In the genomic region with DNA sequence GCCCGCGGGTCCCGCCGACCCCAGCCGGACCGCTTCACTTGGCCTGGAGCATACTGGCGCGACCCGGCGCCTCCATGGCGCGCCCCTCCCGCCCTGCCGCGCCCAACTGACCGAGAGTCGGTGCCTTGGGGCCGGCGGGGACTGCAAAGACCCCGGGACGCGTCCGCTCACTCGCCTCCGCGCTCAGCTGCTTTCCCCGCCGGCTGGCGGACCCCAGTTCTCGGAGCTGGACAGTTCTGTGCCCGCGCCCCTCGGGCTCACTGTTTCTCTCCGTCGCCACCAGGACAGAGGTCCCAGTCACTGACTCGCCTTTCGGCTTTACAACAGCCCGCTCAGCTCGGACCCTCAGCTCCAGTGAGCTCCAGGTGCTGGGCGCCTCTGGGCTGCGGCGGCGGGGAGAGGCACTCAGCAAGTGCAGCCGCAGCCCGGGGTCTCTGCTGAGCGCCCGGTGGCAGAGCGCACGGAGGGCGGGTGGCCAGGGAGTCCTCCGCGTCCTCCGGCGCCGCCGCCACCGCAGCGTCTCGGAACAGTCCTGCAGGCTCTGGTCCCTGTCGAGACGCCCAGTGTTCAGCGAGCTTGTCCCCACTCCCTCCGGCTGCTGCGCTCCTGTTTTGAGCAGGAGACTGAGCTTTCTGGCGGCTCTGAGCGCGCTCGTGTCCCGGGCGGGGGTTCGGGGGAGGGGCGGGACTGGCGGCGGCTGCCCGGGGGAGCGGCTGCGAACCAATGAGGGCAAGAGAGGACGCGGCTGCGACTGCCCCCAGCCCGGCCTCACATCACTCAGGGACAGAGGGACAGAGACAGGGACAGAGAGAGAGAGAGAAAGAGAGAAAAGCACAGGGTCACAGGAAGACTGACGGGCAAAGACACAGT, we compare ENCODE assay signal across 9 cellular contexts. TPM values are rescaled to one million over a fixed set of nuclear protein-coding genes. Genes with fewer than 3 reads are reported as not detected.
DNase-seq lines count a peak whose midpoint lies in the region; ATAC-seq, FAIRE-seq and TF ChIP-seq lines count a peak whose summit lies in the region.
"Had no signal": no experiment of that assay in that cellular context is flagged by ENCODE, and none has a peak within 500 bp of the region (broad histone marks: within the 10 kb centered on the region; RNA-seq: fewer than 3 reads in every experiment).

A gene (minus strand): TSS at position 637 of the 870 bp plus-strand sequence. CDS start 638 bp downstream, outside the sequence.

- intact Hi-C loops in HepG2 (cut with micrococcal nuclease; ENCODE audit: unreplicated experiment): no loop called here

- DNase-seq in NCI-H510A treated with DMSO at 0.1 percent for 48 hours (lab: John Stamatoyannopoulos, UW): peak; percentile 43
- no peak for DNase-seq in NCI-H510A (lab: John Stamatoyannopoulos, UW)
- peak; percentile 4 to 12 for DNase-seq in cardiac fibroblast (ENCODE audit: low read depth in 2 of 2)
- DNase-seq in HepG2 (ENCODE audit: low spot score): peak; percentile 24
- no peak for DNase-seq in MV-4-11 (lab: John Stamatoyannopoulos, UW)
- DNase-seq in activated T-cell treated with anti-CD3 and anti-CD28 coated beads, Interleukin-2, amount 50 U/mL, for 48 hours: no peak

- H3K9me3 ChIP-seq in HepG2 (ENCODE audit: low read length): no peaks in the 10 kb centered on the region
- peaks cover 1% of the 10 kb centered on the region for H3K9me3 ChIP-seq in thymus (ENCODE audit: control insufficient read depth)

- no peaks in the 10 kb centered on the region for H4K20me1 ChIP-seq in HepG2 (ENCODE audit: insufficient read depth, low read length)
- H4K20me1 ChIP-seq: BLaER1 had no signal

- in situ Hi-C loops in HepG2 (cut with HindIII; ENCODE audit: extremely low pct_ligation_motif_present, low pct_unique_long_range_greater_than_20kb): no loop called here

- H2AFZ ChIP-seq in HepG2 (ENCODE audit: low read length): no peak within 1 kb of the TSS

- 0 out of 4 replicates have a peak, but pooled peaks of 1 of the 2 experiments have one; percentile 12 for TF ChIP-seq POLR2A in HepG2 (IDR thresholded peaks at IDR 0.05; ENCODE audit: insufficient read depth in 1 of 2, low read depth in 2 of 2, low read length in 2 of 2)

- H3K9ac ChIP-seq in HepG2 (ENCODE audit: insufficient read depth, low read depth, low read length): peak within 1 kb of the TSS; percentile 59; the same call in 1 of the 2 replicates
- H3K9ac ChIP-seq: BLaER1 had no signal

- no peak for TF ChIP-seq EP300 in HepG2 (IDR thresholded peaks at IDR 0.05; ENCODE audit: low read depth in 2 of 2, low read length in 2 of 2)
- TF ChIP-seq EP300 in HepG2 (CRISPR knock-in tag; IDR thresholded peaks at IDR 0.05; ENCODE audit: borderline replicate concordance): no peak

- H3K27ac ChIP-seq in HepG2 (ENCODE audit: extremely low read length, insufficient read depth, low read length): no peak within 1 kb of the TSS
- peak within 1 kb of the TSS; percentile 2 for H3K27ac ChIP-seq in thymus (ENCODE audit: low read depth)
- H3K27ac ChIP-seq: BLaER1 had no signal

- peak within 1 kb of the TSS; percentile 32 to 36 for H3K4me3 ChIP-seq in cardiac fibroblast (replicated peaks in 1 of 2; ENCODE audit: low read depth in 2 of 2, low read length in 2 of 2)
- H3K4me3 ChIP-seq in HepG2 (replicated peaks in 1 of 3; ENCODE audit: insufficient read depth in 1 of 3, low read depth in 2 of 3, low read length in 3 of 3): peak within 1 kb of the TSS; percentile 68 to 74 (median 72)
- peak within 1 kb of the TSS; percentile 5 for H3K4me3 ChIP-seq in thymus (ENCODE audit: low read length)
- H3K4me3 ChIP-seq: BLaER1 had no signal

- POLR2A ChIA-PET in HepG2 (lab: Yijun Ruan, JAX): interaction anchor here (0.6 kb wide), 1 partner anchor 69 kb away, joined by 3 read pairs; no protein-coding TSS in a partner anchor

- H3K4me1 ChIP-seq in HepG2 (ENCODE audit: insufficient read depth, low read length) (peaks cover 30% of the 10 kb centered on the region), thymus (ENCODE audit: control insufficient read depth, insufficient read depth, low read length) (no peaks in the 10 kb centered on the region)

- 4% methylated on average over 33 of the region's 82 CpGs for WGBS in HepG2 (ENCODE audit: low lambda C conversion rate)
- 2% methylated on average over 82 of the region's 82 CpGs for WGBS in thymus

- H3K27me3 ChIP-seq in HepG2 (ENCODE audit: control insufficient read depth in 1 of 2, insufficient read depth in 2 of 2, low read length in 2 of 2): peaks cover 0 to 20% of the 10 kb centered on the region in 2 experiments; a peak in 3 of 5 replicates
- H3K27me3 ChIP-seq in thymus (ENCODE audit: control insufficient read depth, insufficient read depth): peaks cover 36% of the 10 kb centered on the region

- BruUV-seq in HepG2 (replicated peaks; lab: Mats Ljungman, UMichigan): no TSS peak

- no peak for TF ChIP-seq CTCF in cardiac fibroblast (IDR thresholded peaks at IDR 0.05; ENCODE audit: low read depth, low read length)
- TF ChIP-seq CTCF in HepG2 (CRISPR knock-in tag; IDR thresholded peaks at IDR 0.05): no peak

- CTCF ChIA-PET in HepG2 (lab: Yijun Ruan, JAX; ENCODE audit: low intra/inter-chr PET ratio, low total read pairs): no interaction called here

- peak; percentile 30 for FAIRE-seq in HepG2 (lab: Jason Lieb, UNC)

- H3K4me2 ChIP-seq in HepG2 (ENCODE audit: low read depth, low read length): peak within 1 kb of the TSS; percentile 90
- H3K4me2 ChIP-seq: BLaER1 had no signal

- H3K36me3 ChIP-seq in HepG2 (replicated peaks in 1 of 2; ENCODE audit: control insufficient read depth in 1 of 2, insufficient read depth in 2 of 2, low read length in 2 of 2) (peaks cover 0 to 3% of the 10 kb centered on the region in 2 experiments; a peak in 2 of 5 replicates), thymus (ENCODE audit: control insufficient read depth, insufficient read depth) (no peaks in the 10 kb centered on the region)

- H3K79me2 ChIP-seq in HepG2 (ENCODE audit: insufficient read depth, low read length): no peaks in the 10 kb centered on the region

- TF ChIP-seq RAD21 in HepG2 (CRISPR knock-in tag; IDR thresholded peaks at IDR 0.05): 0 out of 2 replicates have a peak, but pooled peaks have one; percentile 12

- ATAC-seq in HepG2 (peak; percentile 81), GM18873 (IDR thresholded peaks at IDR 0.05; ENCODE audit: low FRiP score, unreplicated experiment) (no peak)

TF ChIP-seq in HepG2, 621 proteins besides CTCF, POLR2A, EP300 and RAD21 (continues in another document):
- TF ChIP-seq MAZ (IDR thresholded peaks at IDR 0.05; ENCODE audit: borderline replicate concordance, low read depth, low read length): peak; percentile 11; the same call in 1 of the 2 replicates
- no peak for TF ChIP-seq MAZ (CRISPR knock-in tag; IDR thresholded peaks at IDR 0.05; ENCODE audit: low read depth)
- TF ChIP-seq, protein P1, sequence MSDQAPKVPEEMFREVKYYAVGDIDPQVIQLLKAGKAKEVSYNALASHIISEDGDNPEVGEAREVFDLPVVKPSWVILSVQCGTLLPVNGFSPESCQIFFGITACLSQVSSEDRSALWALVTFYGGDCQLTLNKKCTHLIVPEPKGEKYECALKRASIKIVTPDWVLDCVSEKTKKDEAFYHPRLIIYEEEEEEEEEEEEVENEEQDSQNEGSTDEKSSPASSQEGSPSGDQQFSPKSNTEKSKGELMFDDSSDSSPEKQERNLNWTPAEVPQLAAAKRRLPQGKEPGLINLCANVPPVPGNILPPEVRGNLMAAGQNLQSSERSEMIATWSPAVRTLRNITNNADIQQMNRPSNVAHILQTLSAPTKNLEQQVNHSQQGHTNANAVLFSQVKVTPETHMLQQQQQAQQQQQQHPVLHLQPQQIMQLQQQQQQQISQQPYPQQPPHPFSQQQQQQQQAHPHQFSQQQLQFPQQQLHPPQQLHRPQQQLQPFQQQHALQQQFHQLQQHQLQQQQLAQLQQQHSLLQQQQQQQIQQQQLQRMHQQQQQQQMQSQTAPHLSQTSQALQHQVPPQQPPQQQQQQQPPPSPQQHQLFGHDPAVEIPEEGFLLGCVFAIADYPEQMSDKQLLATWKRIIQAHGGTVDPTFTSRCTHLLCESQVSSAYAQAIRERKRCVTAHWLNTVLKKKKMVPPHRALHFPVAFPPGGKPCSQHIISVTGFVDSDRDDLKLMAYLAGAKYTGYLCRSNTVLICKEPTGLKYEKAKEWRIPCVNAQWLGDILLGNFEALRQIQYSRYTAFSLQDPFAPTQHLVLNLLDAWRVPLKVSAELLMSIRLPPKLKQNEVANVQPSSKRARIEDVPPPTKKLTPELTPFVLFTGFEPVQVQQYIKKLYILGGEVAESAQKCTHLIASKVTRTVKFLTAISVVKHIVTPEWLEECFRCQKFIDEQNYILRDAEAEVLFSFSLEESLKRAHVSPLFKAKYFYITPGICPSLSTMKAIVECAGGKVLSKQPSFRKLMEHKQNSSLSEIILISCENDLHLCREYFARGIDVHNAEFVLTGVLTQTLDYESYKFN (CRISPR knock-in tag; conservative IDR thresholded peaks at IDR 0.05): no peak
- no peak for TF ChIP-seq ZNF264 (CRISPR knock-in tag; IDR thresholded peaks at IDR 0.05)
- no peak for TF ChIP-seq NFIB (CRISPR knock-in tag; IDR thresholded peaks at IDR 0.05; ENCODE audit: borderline replicate concordance)

RNA-seq across cellular contexts. Expression of the gene that starts here (rescaled TPM):
- 0.20 TPM in 1 of 2 replicates, not detected in the other for total RNA-seq in HepG2 (2016; rRNA removed; fragmentation: Illumina TruSeq; extraction: Trizol)
- total RNA-seq in HepG2 (2016; cell fraction: cytosol; rRNA removed; fragmentation: Illumina TruSeq; extraction: Trizol; ENCODE audit: low read depth): not detected in 2 replicates
- total RNA-seq in HepG2 (2016; cell fraction: insoluble cytoplasmic fraction; rRNA removed; fragmentation: Illumina TruSeq; extraction: Trizol): 0.10 and 0.11 TPM in 2 replicates
- total RNA-seq in HepG2 (2016; cell fraction: membrane; rRNA removed; fragmentation: Illumina TruSeq; extraction: Trizol): 0.10 TPM in 1 of 2 replicates, not detected in the other
- 0.22 TPM in 1 of 2 replicates, not detected in the other for total RNA-seq in HepG2 (2016; cell fraction: nucleus; rRNA removed; fragmentation: Illumina TruSeq; extraction: Trizol)
- polyA plus RNA-seq in HepG2 (2011; rRNA removed): 0.05 and 0.15 TPM in 2 replicates
- 0.15 TPM in 1 of 2 replicates, not detected in the other for polyA plus RNA-seq in HepG2 (2011; cell fraction: cytosol; rRNA removed)
- polyA plus RNA-seq in HepG2 (2011; cell fraction: nucleus; rRNA removed): not detected in 2 replicates
- polyA plus RNA-seq in HepG2 (2012): not detected in 2 replicates
- 0.08 TPM in 1 of 2 replicates, not detected in the other for polyA plus RNA-seq in HepG2 (2016; cell fraction: cytosol; fragmentation: Illumina TruSeq; extraction: Trizol; ENCODE audit: low read depth)
- polyA plus RNA-seq in HepG2 (2016; cell fraction: insoluble cytoplasmic fraction; fragmentation: Illumina TruSeq; extraction: Trizol; ENCODE audit: low read depth): 0.14 TPM in 1 of 2 replicates, not detected in the other
- polyA plus RNA-seq in HepG2 (2016; cell fraction: membrane; fragmentation: Illumina TruSeq; extraction: Trizol; ENCODE audit: low read depth): 0.10 TPM in 1 of 2 replicates, not detected in the other
- 0.28 TPM in 1 of 2 replicates, not detected in the other for polyA plus RNA-seq in HepG2 (2016; cell fraction: nucleus; fragmentation: Illumina TruSeq; extraction: Trizol; ENCODE audit: insufficient read depth, low read depth)
- 0.30 TPM in 1 of 2 replicates, not detected in the other for polyA minus RNA-seq in HepG2 (2011; rRNA and poly(A)+ RNA removed; ENCODE audit: low replicate concordance)
- polyA minus RNA-seq in HepG2 (2011; cell fraction: cytosol; rRNA and poly(A)+ RNA removed): not detected in 2 replicates
- polyA minus RNA-seq in HepG2 (2011; cell fraction: nucleus; rRNA and poly(A)+ RNA removed): not detected in 2 replicates
- polyA plus RNA-seq in thymus: 0.05 TPM

Comparison
In these comparisons a context has a peak if more than half of its experiments do, and no peak if none do; other contexts are left out.
1. DNase-seq: peak in NCI-H510A treated with DMSO at 0.1 percent for 48 hours (single experiment) and cardiac fibroblast (2 of 2); none in NCI-H510A (single experiment), MV-4-11 (single experiment) and activated T-cell treated with anti-CD3 and anti-CD28 coated beads, Interleukin-2, amount 50 U/mL, for 48 hours (0 of 2).
2. Peak in DNase-seq, ATAC-seq, H3K4me3 ChIP-seq, H3K9ac ChIP-seq and H3K4me2 ChIP-seq in HepG2; RNA of the gene not detected or under 1 TPM.
3. H3K4me3 ChIP-seq: peak in every context shown above with its lines; median percentile 72 in HepG2; 34 in cardiac fibroblast; 5 in thymus.